10 cellular contexts compared by ENCODE assay signal in the genomic region with DNA sequence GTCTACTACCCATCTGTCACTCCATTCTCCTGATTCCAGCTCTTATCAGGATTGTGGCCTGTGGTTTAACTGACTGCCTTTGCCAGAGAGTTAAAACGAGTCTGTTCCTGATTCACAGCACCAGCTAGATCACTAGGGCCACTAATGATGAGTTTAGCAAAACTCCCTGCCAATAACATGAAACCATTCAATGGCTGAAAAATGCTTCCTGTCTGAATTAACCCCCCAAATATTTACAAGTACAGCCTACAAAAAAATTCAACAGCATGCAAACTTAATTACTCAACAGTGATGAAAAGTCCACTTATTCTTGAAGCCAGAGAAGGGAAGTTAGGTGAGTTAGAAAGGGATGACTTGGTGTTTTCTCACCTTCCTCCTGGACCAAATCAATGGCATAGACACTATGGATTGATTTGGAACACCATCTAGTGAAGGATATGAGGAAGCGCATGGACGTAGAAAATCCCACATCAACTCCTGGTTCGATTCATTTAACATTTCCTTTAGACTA.
DNase-seq lines count a peak whose midpoint lies in the region; ATAC-seq and TF ChIP-seq lines count a peak whose summit lies in the region.
"Had no signal": no experiment of that assay in that cellular context is flagged by ENCODE, and none has a peak within 500 bp of the region (broad histone marks: within the 10 kb centered on the region; RNA-seq: fewer than 3 reads in every experiment).

No MANE protein-coding gene starts in this region.

- H3K36me3 ChIP-seq in DND-41 (ENCODE audit: insufficient read depth, low read length) (no peaks in the 10 kb centered on the region), suprapubic skin (no peaks in the 10 kb centered on the region)

- H3K27me3 ChIP-seq in DND-41 (ENCODE audit: insufficient read depth, low read length, poor library complexity) (no peaks in the 10 kb centered on the region), suprapubic skin (no peaks in the 10 kb centered on the region)

- H3K79me2 ChIP-seq in DND-41 (ENCODE audit: insufficient read depth, low read length) = no peaks in the 10 kb centered on the region

- H3K36me3 Mint-ChIP-seq in endothelial cell (ENCODE audit: low read depth, unreplicated experiment) (no peaks in the 10 kb centered on the region), neural crest cell (ENCODE audit: low read depth) (no peaks in the 10 kb centered on the region)
- H3K36me3 Mint-ChIP-seq: memory B cell had no signal

- peak; percentile 28 for DNase-seq in DND-41
- DNase-seq in NCI-H226 = peak; percentile 66
- no peak for DNase-seq in endothelial cell (ENCODE audit: low spot score)
- DNase-seq in neural crest cell (ENCODE audit: low read depth, low spot score) = no peak
- DNase-seq in head of caudate nucleus = no peak
- DNase-seq in epidermal melanocyte (ENCODE audit: insufficient read length, low spot score) = no peak
- DNase-seq in suprapubic skin (ENCODE audit: low spot score in 2 of 2) = no peak
- DNase-seq: activated B cell treated with CpG ODN at 0.5 μM for 24 hours had no signal

- TF ChIP-seq POLR2A in suprapubic skin (IDR thresholded peaks at IDR 0.05) = no peak

- H2AFZ ChIP-seq in DND-41 (ENCODE audit: low read depth, low read length) = 0 out of 2 replicates have a peak overlapping the region, but pooled peaks have one; percentile 21

- TF ChIP-seq EP300 in suprapubic skin (IDR thresholded peaks at IDR 0.05) = no peak

- no peaks in the 10 kb centered on the region for H3K9me3 ChIP-seq in DND-41 (ENCODE audit: insufficient read depth, low read length, severe bottlenecking)
- H3K9me3 ChIP-seq in suprapubic skin = no peaks in the 10 kb centered on the region

- H3K9me3 Mint-ChIP-seq in endothelial cell (ENCODE audit: unreplicated experiment) (no peaks in the 10 kb centered on the region), neural crest cell (no peaks in the 10 kb centered on the region)
- H3K9me3 Mint-ChIP-seq: activated B cell treated with CpG ODN at 0.5 μM for 24 hours, memory B cell had no signal

- H3K27ac Mint-ChIP-seq in endothelial cell (ENCODE audit: unreplicated experiment) = no peak overlapping the region
- no peak overlapping the region for H3K27ac Mint-ChIP-seq in neural crest cell (ENCODE audit: unreplicated experiment)
- H3K27ac Mint-ChIP-seq: activated B cell treated with CpG ODN at 0.5 μM for 24 hours, memory B cell had no signal

- H3K27me3 Mint-ChIP-seq in endothelial cell (ENCODE audit: unreplicated experiment) = no peaks in the 10 kb centered on the region
- H3K27me3 Mint-ChIP-seq in neural crest cell (ENCODE audit: low read depth) = no peaks in the 10 kb centered on the region

- H3K4me1 ChIP-seq in DND-41 (ENCODE audit: insufficient read depth, low read length) (peaks cover 32% of the 10 kb centered on the region), suprapubic skin (peaks cover 16% of the 10 kb centered on the region)

- ATAC-seq in DND-41 (ENCODE audit: insufficient read depth, low read depth) = peak; percentile 74
- ATAC-seq in GM18861 (IDR thresholded peaks at IDR 0.05; ENCODE audit: unreplicated experiment) = no peak

- H3K4me1 Mint-ChIP-seq in endothelial cell (ENCODE audit: unreplicated experiment) (peaks cover 16% of the 10 kb centered on the region), neural crest cell (peaks cover 4% of the 10 kb centered on the region)

- peak; percentile 71 for TF ChIP-seq CTCF in DND-41 (IDR thresholded peaks at IDR 0.05; ENCODE audit: borderline replicate concordance, extremely low read depth, low read length, poor library complexity, severe bottlenecking)
- TF ChIP-seq CTCF in endothelial cell (IDR thresholded peaks at IDR 0.05; ENCODE audit: unreplicated experiment) = peak; percentile 55
- TF ChIP-seq CTCF in neural crest cell (conservative IDR thresholded peaks at IDR 0.05) = peak; percentile 48
- TF ChIP-seq CTCF in suprapubic skin (IDR thresholded peaks at IDR 0.05) = no peak

- H3K4me3 ChIP-seq in DND-41 (ENCODE audit: low read depth in 1 of 2, low read length in 2 of 2) (no peak overlapping the region), suprapubic skin (no peak overlapping the region)

- no peaks in the 10 kb centered on the region for H4K20me1 ChIP-seq in DND-41 (ENCODE audit: insufficient read depth, low read length)

- H3K9ac ChIP-seq in DND-41 (ENCODE audit: low read depth, low read length) = no peak overlapping the region

- no peak overlapping the region for H3K4me3 Mint-ChIP-seq in endothelial cell (ENCODE audit: unreplicated experiment)
- H3K4me3 Mint-ChIP-seq in neural crest cell = no peak overlapping the region
- H3K4me3 Mint-ChIP-seq: activated B cell treated with CpG ODN at 0.5 μM for 24 hours, memory B cell had no signal

- 57% methylated on average over 4 of the region's 4 CpGs for WGBS in suprapubic skin

- intact Hi-C loops in head of caudate nucleus (cut with DNase I) = no loop called here

- H3K27ac ChIP-seq in DND-41 (ENCODE audit: low read length) (peak overlapping the region; percentile 66), suprapubic skin (no peak overlapping the region)

- no peak overlapping the region for H3K4me2 ChIP-seq in DND-41 (ENCODE audit: insufficient read depth, low read length)

Comparison
In these comparisons a context has a peak if more than half of its experiments do, and no peak if none do; other contexts are left out.
1. DNase-seq: peak in DND-41 (single experiment) and NCI-H226 (single experiment); none in endothelial cell (single experiment), neural crest cell (single experiment), head of caudate nucleus (0 of 42), epidermal melanocyte (single experiment) and suprapubic skin (0 of 2).
2. CTCF ChIP-seq: peak in DND-41 (single experiment), endothelial cell (single experiment) and neural crest cell (single experiment); none in suprapubic skin (0 of 2).